ENCODE assay signal across 8 cellular contexts in genomic region chr2:46873632-46874068, GRCh38. TPM values are rescaled to one million over a fixed set of nuclear protein-coding genes. Genes with fewer than 3 reads are reported as not detected.
DNase-seq lines count a peak whose midpoint lies in the region; ATAC-seq, FAIRE-seq and TF ChIP-seq lines count a peak whose summit lies in the region.

No MANE protein-coding gene starts in this region.

- FAIRE-seq in K562 (lab: Jason Lieb, UNC): peak; percentile 90

- peak overlapping the region; percentile 11; the same call in 1 of the 2 replicates for H3K4me2 ChIP-seq in K562 (ENCODE audit: insufficient read depth, low read length)

- POLR2A ChIA-PET in K562 (lab: Yijun Ruan, JAX): interaction anchor here (0.6 to 1.7 kb wide), 3 partner anchors 11 to 140 kb away, joined by 3 to 4 read pairs (median 4); no protein-coding TSS in a partner anchor

- no peak for TF ChIP-seq POLR2A in K562 (conservative IDR thresholded peaks at IDR 0.05)

- H3K9me1 ChIP-seq in K562 (ENCODE audit: control insufficient read depth, insufficient read depth, low read length): no peaks in the 10 kb centered on the region

- in situ Hi-C loops in K562 (cut with MboI): no loop called here

- peak overlapping the region; percentile 85 for H2AFZ ChIP-seq in K562 (ENCODE audit: low read depth, low read length)

- 3% methylated on average over 5 of the region's 5 CpGs for WGBS in K562 (ENCODE audit: insufficient coverage, low coverage, missing lambda C conversion rate)

- DNase-seq in DMS153 treated with DMSO at 0.1 percent for 48 hours (lab: John Stamatoyannopoulos, UW; ENCODE audit: unreplicated experiment) (peak; percentile 4), NCI-H2227 (lab: John Stamatoyannopoulos, UW; ENCODE audit: unreplicated experiment) (peak; percentile 42), K562 (ENCODE audit: extremely low read depth in 1 of 4, low spot score in 3 of 4) (peak; percentile 64 to 85 (median 72)), left colon (peak; percentile 62 to 84), GM20000 (ENCODE audit: low spot score) (no peak), coronary artery (ENCODE audit: low spot score) (no peak)
- peak; percentile 63 for DNase-seq in stimulated activated CD8-positive, alpha-beta memory T cell treated with anti-CD3 and anti-CD28 coated beads, Interleukin-4, amount 100 ng/mL, for 48 hours

- TF ChIP-seq EP300 in K562 (IDR thresholded peaks at IDR 0.05; ENCODE audit: low read length): 0 out of 2 replicates have a peak, but pooled peaks have one; percentile 30

- intact Hi-C loops in K562 (cut with micrococcal nuclease) (no loop called here), left colon (cut with DNase I, micrococcal nuclease) (loop anchor here in 1 of 2 donors (10.0 kb wide), 1 partner anchor 69 kb away; no protein-coding TSS in a partner anchor)

- H3K36me3 ChIP-seq in K562 (ENCODE audit: control insufficient read depth, insufficient read depth, low read length): no peaks in the 10 kb centered on the region; the same call in 2 of the 3 replicates

- H3K4me3 ChIP-seq in K562: no peak overlapping the region
- H3K4me3 ChIP-seq in coronary artery: no peak overlapping the region

- no peaks in the 10 kb centered on the region for H3K9me3 ChIP-seq in K562 (replicated peaks; ENCODE audit: control insufficient read depth, insufficient read depth, low read depth, low read length)

- ATAC-seq in K562 (peak; percentile 84), left colon (peak; percentile 79), HG03196 (IDR thresholded peaks at IDR 0.05; ENCODE audit: unreplicated experiment) (no peak)

- peaks cover 0 to 9% of the 10 kb centered on the region in 2 experiments; a peak in 2 of 5 replicates for H3K27me3 ChIP-seq in K562 (ENCODE audit: control insufficient read depth in 2 of 2, insufficient read depth in 2 of 2, low read length in 2 of 2)

- H4K20me1 ChIP-seq in K562 (replicated peaks; ENCODE audit: control insufficient read depth, insufficient read depth, low read length): no peaks in the 10 kb centered on the region

- no peak for TF ChIP-seq CTCF in K562 (IDR thresholded peaks at IDR 0.05 in 2 of 3, conservative IDR thresholded peaks at IDR 0.05 in 1 of 3; ENCODE audit: insufficient read depth in 2 of 3, low read depth in 1 of 3, low read length in 3 of 3)
- no peak for TF ChIP-seq CTCF in GM20000 (IDR thresholded peaks at IDR 0.05; ENCODE audit: extremely low read depth, missing control alignments)
- no peak for TF ChIP-seq CTCF in coronary artery (IDR thresholded peaks at IDR 0.05)

- no TSS peak for BruUV-seq in K562 (replicated peaks; lab: Mats Ljungman, UMichigan)

- CTCF ChIA-PET in K562 (lab: Yijun Ruan, JAX; ENCODE audit: low intra/inter-chr PET ratio): no interaction called here

- TF ChIP-seq RAD21 in K562 (CRISPR knock-in tag; conservative IDR thresholded peaks at IDR 0.05 in 1 of 2, IDR thresholded peaks at IDR 0.05 in 1 of 2): no peak

- H3K4me1 ChIP-seq in K562 (replicated peaks in 1 of 2; ENCODE audit: control insufficient read depth in 2 of 2, insufficient read depth in 2 of 2, low read length in 2 of 2): peaks cover 14 to 43% of the 10 kb centered on the region in 2 experiments

- 0 out of 3 replicates have a peak overlapping the region, but pooled peaks have one; percentile 5 for H3K27ac ChIP-seq in K562 (ENCODE audit: extremely low read depth, low read depth, low read length)
- peak overlapping the region in 1 of 2 donors; percentile 44 for H3K27ac ChIP-seq in coronary artery

- H3K79me2 ChIP-seq in K562 (ENCODE audit: control insufficient read depth, insufficient read depth, low read length): no peaks in the 10 kb centered on the region

- H3K9ac ChIP-seq in K562 (ENCODE audit: insufficient read depth in 1 of 2, low read depth in 2 of 2, low read length in 2 of 2): no peak overlapping the region

TF ChIP-seq in K562, 482 proteins besides CTCF, POLR2A, EP300 and RAD21 (continues in another document):
- TF ChIP-seq ZNF830 (CRISPR knock-in tag; IDR thresholded peaks at IDR 0.05) (no peak), BCL6 (CRISPR knock-in tag; IDR thresholded peaks at IDR 0.05) (no peak), CREM (IDR thresholded peaks at IDR 0.05; ENCODE audit: low read depth) (0 out of 2 replicates have a peak, but pooled peaks have one; percentile 45), REST (CRISPR knock-in tag; IDR thresholded peaks at IDR 0.05; ENCODE audit: low read depth) (no peak), MYC (IDR thresholded peaks at IDR 0.05; ENCODE audit: low read depth, low read length) (peak; percentile 39; the same call in 1 of the 2 replicates), MYC (CRISPR knock-in tag; IDR thresholded peaks at IDR 0.05; ENCODE audit: borderline replicate concordance, low read depth) (no peak), HDAC1 (IDR thresholded peaks at IDR 0.05) (peak in 1 of 2 experiments; percentile 33; a peak in 1 of 4 replicates), POLR2B (IDR thresholded peaks at IDR 0.05; ENCODE audit: low read depth, partially characterized antibody) (no peak), ZKSCAN3 (CRISPR knock-in tag; IDR thresholded peaks at IDR 0.05) (no peak), ATF3 (IDR thresholded peaks at IDR 0.05) (peak; percentile 98), ATF3 (CRISPR knock-in tag; conservative IDR thresholded peaks at IDR 0.05) (peak; percentile 86), L3MBTL2 (IDR thresholded peaks at IDR 0.05) (peak; percentile 84), PHF20 (IDR thresholded peaks at IDR 0.05; ENCODE audit: partially characterized antibody) (peak; percentile 50), NFXL1 (CRISPR knock-in tag; IDR thresholded peaks at IDR 0.05) (no peak), PRPF4 (IDR thresholded peaks at IDR 0.05; ENCODE audit: insufficient read depth, low read depth, low read length, poor library complexity, severe bottlenecking) (no peak), JUND (IDR thresholded peaks at IDR 0.05; ENCODE audit: borderline replicate concordance, low read depth, low read length) (peak; percentile 99), JUND (tag; IDR thresholded peaks at IDR 0.05; ENCODE audit: borderline replicate concordance, low read depth, low read length) (peak; percentile 99), ATF7 (IDR thresholded peaks at IDR 0.05) (peak; percentile 38; the same call in 1 of the 2 replicates)

RNA-seq across cellular contexts. Expression of gene MCFD2, which starts 42.0 kb away (rescaled TPM):
- 97.6 and 157 TPM in 2 replicates for total RNA-seq in K562 (2011; cell fraction: chromatin; rRNA removed; ENCODE audit: low replicate concordance)
- 127 and 128 TPM in 2 replicates for total RNA-seq in K562 (2011; cell fraction: nucleolus; rRNA removed)
- 152 and 201 TPM in 2 replicates for total RNA-seq in K562 (2011; cell fraction: nucleoplasm; rRNA removed)
- 78.6 and 82.9 TPM in 2 replicates for total RNA-seq in K562 (2014; rRNA removed)
- total RNA-seq in K562 (2014; rRNA removed; fragmentation: Illumina TruSeq; extraction: Trizol): 99.4 and 117 TPM in 2 replicates
- 95.8 and 100 TPM in 2 replicates for total RNA-seq in K562 (2015; rRNA removed; fragmentation: Illumina TruSeq; extraction: Trizol)
- 115 and 125 TPM in 2 replicates for total RNA-seq in K562 (2021)
- polyA plus RNA-seq in K562 (2011; rRNA removed): 165 and 201 TPM in 2 replicates
- polyA plus RNA-seq in K562 (2011; cell fraction: cytosol; rRNA removed): 73.3 and 94.0 TPM in 2 replicates
- polyA plus RNA-seq in K562 (2011; cell fraction: nucleus; rRNA removed): 44.7 and 52.8 TPM in 2 replicates
- 122 and 156 TPM in 2 replicates for polyA plus RNA-seq in K562 (2012)
- 110 and 123 TPM in 2 replicates for polyA plus RNA-seq in K562 (2014; fragmentation: Illumina TruSeq; extraction: Trizol)
- 100 to 1,000 TPM; 217 to 237 TPM for polyA plus RNA-seq in K562 (2014; fragmentation: Nextera tagmentation; extraction: Ambion mirVana)
- 94.0 and 99.3 TPM in 2 replicates for polyA plus RNA-seq in K562 (2014; rRNA removed)
- 227 and 238 TPM in 2 replicates for polyA minus RNA-seq in K562 (2011; rRNA and poly(A)+ RNA removed)
- 45.9 and 53.0 TPM in 2 replicates for polyA minus RNA-seq in K562 (2011; cell fraction: cytosol; rRNA and poly(A)+ RNA removed)
- polyA minus RNA-seq in K562 (2011; cell fraction: nucleus; rRNA and poly(A)+ RNA removed): 34.2 and 54.3 TPM in 2 replicates
- total RNA-seq in left colon: 10 to 100 TPM; 41.2 to 41.7 TPM

Comparison
In these comparisons a context has a peak if more than half of its experiments do, and no peak if none do; other contexts are left out.
1. DNase-seq: peak in DMS153 treated with DMSO at 0.1 percent for 48 hours (single experiment), NCI-H2227 (single experiment), K562 (4 of 4), left colon (2 of 2) and stimulated activated CD8-positive, alpha-beta memory T cell treated with anti-CD3 and anti-CD28 coated beads, Interleukin-4, amount 100 ng/mL, for 48 hours (single experiment); none in GM20000 (single experiment) and coronary artery (single experiment).